7 cellular contexts compared by ENCODE assay signal in genomic region chr19:2558131-2558530, GRCh38.
A peak's percentile ranks its signal among the peaks of the same experiment; 100 is the strongest.
DNase-seq lines count a peak whose midpoint lies in the region; ATAC-seq, FAIRE-seq and TF ChIP-seq lines count a peak whose summit lies in the region.
"Not testable (repeated sequence)": the region's sequence is repeated elsewhere in the genome, so short reads cannot be mapped to it uniquely, and the experiment has no call there.

No MANE protein-coding gene starts in this region.

- H3K27ac Mint-ChIP-seq in activated CD8-positive, alpha-beta T cell treated with anti-CD3 and anti-CD28 coated beads, Interleukin-2, amount 10 ng/mL, durations not matched to agents 7 days and 5 days: peak overlapping the region; percentile 34
- H3K27ac Mint-ChIP-seq in activated naive CD8-positive, alpha-beta T cell treated with anti-CD3 and anti-CD28 coated beads, Interleukin-2, amount 10 ng/mL, durations not matched to agents 7 days and 5 days: peak overlapping the region; percentile 64
- H3K27ac Mint-ChIP-seq in memory B cell: peak overlapping the region; percentile 83

- H3K27ac ChIP-seq in Panc1 (ENCODE audit: low read length): peak overlapping the region; percentile 14; the same call in 1 of the 2 replicates
- peak overlapping the region; percentile 77 for H3K27ac ChIP-seq in HepG2 (ENCODE audit: extremely low read length, insufficient read depth, low read length)
- H3K27ac ChIP-seq in spleen: not testable (repeated sequence)

- H3K36me3 ChIP-seq in Panc1 (ENCODE audit: control insufficient read depth, insufficient read depth, low read length); HepG2 (replicated peaks in 1 of 2; ENCODE audit: control insufficient read depth in 1 of 2, insufficient read depth in 2 of 2, low read length in 2 of 2): not testable (repeated sequence)
- H3K36me3 ChIP-seq in spleen: peaks cover 0 to 21% (median 0%) of the 10 kb centered on the region in 6 donors

- not testable (repeated sequence) for H4K20me1 ChIP-seq in HepG2 (ENCODE audit: insufficient read depth, low read length)

- peak overlapping the region; percentile 68; the same call in 1 of the 2 replicates for H3K4me2 ChIP-seq in HepG2 (ENCODE audit: low read depth, low read length)

- TF ChIP-seq EP300 in HepG2 (IDR thresholded peaks at IDR 0.05; ENCODE audit: low read depth in 2 of 2, low read length in 2 of 2); HepG2 (CRISPR knock-in tag; IDR thresholded peaks at IDR 0.05; ENCODE audit: borderline replicate concordance): not testable (repeated sequence)

- not testable (repeated sequence) for TF ChIP-seq POLR2A in HepG2 (IDR thresholded peaks at IDR 0.05; ENCODE audit: insufficient read depth in 1 of 2, low read depth in 2 of 2, low read length in 2 of 2); spleen (IDR thresholded peaks at IDR 0.05)

- not testable (repeated sequence) for H3K27me3 Mint-ChIP-seq in activated CD8-positive, alpha-beta T cell treated with anti-CD3 and anti-CD28 coated beads, Interleukin-2, amount 10 ng/mL, durations not matched to agents 7 days and 5 days (ENCODE audit: low read depth); activated naive CD8-positive, alpha-beta T cell treated with anti-CD3 and anti-CD28 coated beads, Interleukin-2, amount 10 ng/mL, durations not matched to agents 7 days and 5 days; memory B cell

- in situ Hi-C loops in Panc1 (cut with HindIII; ENCODE audit: low pct_unique_long_range_greater_than_20kb, low sequenced_read_pairs); HepG2 (cut with HindIII; ENCODE audit: extremely low pct_ligation_motif_present, low pct_unique_long_range_greater_than_20kb): not testable (repeated sequence)

- H3K4me1 ChIP-seq in Panc1 (ENCODE audit: control insufficient read depth, insufficient read depth, low read length) (peaks cover 19% of the 10 kb centered on the region), HepG2 (ENCODE audit: insufficient read depth, low read length) (peaks cover 71% of the 10 kb centered on the region), spleen (peaks cover 4 to 85% (median 34%) of the 10 kb centered on the region in 6 donors)

- H2AFZ ChIP-seq in HepG2 (ENCODE audit: low read length): not testable (repeated sequence)

- H3K4me3 ChIP-seq in Panc1 (ENCODE audit: low read depth in 2 of 2, low read length in 2 of 2); HepG2 (replicated peaks in 1 of 3; ENCODE audit: insufficient read depth in 1 of 3, low read depth in 2 of 3, low read length in 3 of 3); spleen: not testable (repeated sequence)

- TF ChIP-seq RAD21 in HepG2 (CRISPR knock-in tag; IDR thresholded peaks at IDR 0.05): not testable (repeated sequence)

- peaks cover 70% of the 10 kb centered on the region for H3K4me1 Mint-ChIP-seq in activated CD8-positive, alpha-beta T cell treated with anti-CD3 and anti-CD28 coated beads, Interleukin-2, amount 10 ng/mL, durations not matched to agents 7 days and 5 days (ENCODE audit: low read depth)
- peaks cover 35% of the 10 kb centered on the region for H3K4me1 Mint-ChIP-seq in activated naive CD8-positive, alpha-beta T cell treated with anti-CD3 and anti-CD28 coated beads, Interleukin-2, amount 10 ng/mL, durations not matched to agents 7 days and 5 days
- peaks cover 18% of the 10 kb centered on the region for H3K4me1 Mint-ChIP-seq in memory B cell

- TF ChIP-seq CTCF in Panc1 (IDR thresholded peaks at IDR 0.05); HepG2 (CRISPR knock-in tag; IDR thresholded peaks at IDR 0.05); spleen (IDR thresholded peaks at IDR 0.05 in 8 of 11, conservative IDR thresholded peaks at IDR 0.05 in 3 of 11): not testable (repeated sequence)

- not testable (repeated sequence) for FAIRE-seq in HepG2 (lab: Jason Lieb, UNC)

- H3K9me3 ChIP-seq in Panc1 (ENCODE audit: control insufficient read depth, insufficient read depth, low read depth, low read length); HepG2 (ENCODE audit: low read length); spleen: not testable (repeated sequence)

- intact Hi-C loops in Panc1 (cut with micrococcal nuclease; ENCODE audit: unreplicated experiment); left ventricle myocardium superior (cut with micrococcal nuclease); HepG2 (cut with micrococcal nuclease; ENCODE audit: unreplicated experiment); spleen (cut with DNase I; ENCODE audit: low total_unique reads): not testable (repeated sequence)

- not testable (repeated sequence) for BruUV-seq in Panc1 (replicated peaks; lab: Mats Ljungman, UMichigan); HepG2 (replicated peaks; lab: Mats Ljungman, UMichigan)

- H3K9ac ChIP-seq in HepG2 (ENCODE audit: insufficient read depth, low read depth, low read length): peak overlapping the region; percentile 30; the same call in 1 of the 2 replicates

- CTCF ChIA-PET in Panc1 (lab: Charles Lee); HepG2 (lab: Yijun Ruan, JAX; ENCODE audit: low intra/inter-chr PET ratio, low total read pairs): not testable (repeated sequence)
- CTCF ChIA-PET in activated CD8-positive, alpha-beta T cell treated with anti-CD3 and anti-CD28 coated beads, Interleukin-2, amount 10 ng/mL, durations not matched to agents 7 days and 5 days (lab: Charles Lee): interaction anchor here (0.6 kb wide), 1 partner anchor 22 kb away, joined by 3 read pairs; no protein-coding TSS in a partner anchor

- not testable (repeated sequence) for DNase-seq in Panc1 (ENCODE audit: low read depth, low spot score); activated CD8-positive, alpha-beta T cell treated with anti-CD3 and anti-CD28 coated beads, Interleukin-2, amount 10 ng/mL, durations not matched to agents 7 days and 5 days; activated naive CD8-positive, alpha-beta T cell treated with anti-CD3 and anti-CD28 coated beads, Interleukin-2, amount 10 ng/mL, durations not matched to agents 7 days and 5 days; HepG2 (ENCODE audit: low spot score); memory B cell (ENCODE audit: low spot score in 2 of 2)
- DNase-seq in left ventricle myocardium superior (peak; percentile 2), spleen (peak; percentile 21)

- ATAC-seq in Panc1; activated CD8-positive, alpha-beta T cell treated with anti-CD3 and anti-CD28 coated beads, Interleukin-2, amount 10 ng/mL, durations not matched to agents 7 days and 5 days; activated naive CD8-positive, alpha-beta T cell treated with anti-CD3 and anti-CD28 coated beads, Interleukin-2, amount 10 ng/mL, durations not matched to agents 7 days and 5 days (ENCODE audit: low read depth); left ventricle myocardium superior; HepG2; memory B cell (ENCODE audit: low read depth): not testable (repeated sequence)

- H3K9me3 Mint-ChIP-seq in activated CD8-positive, alpha-beta T cell treated with anti-CD3 and anti-CD28 coated beads, Interleukin-2, amount 10 ng/mL, durations not matched to agents 7 days and 5 days (ENCODE audit: insufficient read depth); activated naive CD8-positive, alpha-beta T cell treated with anti-CD3 and anti-CD28 coated beads, Interleukin-2, amount 10 ng/mL, durations not matched to agents 7 days and 5 days; memory B cell: not testable (repeated sequence)

- WGBS in HepG2 (ENCODE audit: low lambda C conversion rate): 61% methylated on average over 7 of the region's 7 CpGs
- 71 to 81% (median 79%) methylated on average over 7 of the region's 7 CpGs for WGBS in spleen, 5 donors

- POLR2A ChIA-PET in Panc1 (lab: Charles Lee); activated CD8-positive, alpha-beta T cell treated with anti-CD3 and anti-CD28 coated beads, Interleukin-2, amount 10 ng/mL, durations not matched to agents 7 days and 5 days (lab: Charles Lee): not testable (repeated sequence)
- POLR2A ChIA-PET in activated naive CD8-positive, alpha-beta T cell treated with anti-CD3 and anti-CD28 coated beads, Interleukin-2, amount 10 ng/mL, durations not matched to agents 7 days and 5 days (lab: Charles Lee): interaction anchor here (3.3 kb wide), 1 partner anchor 82 kb away, joined by 16 read pairs; the partner anchor contains the start of gene GADD45B
- POLR2A ChIA-PET in HepG2 (lab: Yijun Ruan, JAX): interaction anchor here (1.0 to 5.1 kb wide), 7 partner anchors 12 to 309 kb away, joined by 3 to 53 read pairs (median 5); partner anchors contain the start of genes GADD45B and ZNF556

- not testable (repeated sequence) for H3K4me3 Mint-ChIP-seq in activated CD8-positive, alpha-beta T cell treated with anti-CD3 and anti-CD28 coated beads, Interleukin-2, amount 10 ng/mL, durations not matched to agents 7 days and 5 days; activated naive CD8-positive, alpha-beta T cell treated with anti-CD3 and anti-CD28 coated beads, Interleukin-2, amount 10 ng/mL, durations not matched to agents 7 days and 5 days; memory B cell

- not testable (repeated sequence) for H3K36me3 Mint-ChIP-seq in activated CD8-positive, alpha-beta T cell treated with anti-CD3 and anti-CD28 coated beads, Interleukin-2, amount 10 ng/mL, durations not matched to agents 7 days and 5 days (ENCODE audit: low read depth); activated naive CD8-positive, alpha-beta T cell treated with anti-CD3 and anti-CD28 coated beads, Interleukin-2, amount 10 ng/mL, durations not matched to agents 7 days and 5 days; memory B cell

- H3K27me3 ChIP-seq in Panc1 (ENCODE audit: control insufficient read depth, insufficient read depth, low read length); HepG2 (ENCODE audit: control insufficient read depth in 1 of 2, insufficient read depth in 2 of 2, low read length in 2 of 2); spleen (replicated peaks in 1 of 7): not testable (repeated sequence)

- not testable (repeated sequence) for H3K79me2 ChIP-seq in HepG2 (ENCODE audit: insufficient read depth, low read length)

TF ChIP-seq in HepG2, 621 proteins besides CTCF, POLR2A, EP300 and RAD21 (continues in another document):
- TF ChIP-seq ZMYM3 (CRISPR knock-in tag; IDR thresholded peaks at IDR 0.05): 0 out of 2 replicates have a peak, but pooled peaks have one; percentile 6
